ENCODE assay signal across 1 cellular context in genomic region chr15:74954515-74954914, GRCh38.
TF ChIP-seq lines count a peak whose summit lies in the region.

No MANE protein-coding gene starts in this region.

TF ChIP-seq in K562, 482 proteins besides CTCF, POLR2A, EP300 and RAD21 (continued from another document and continues in another):
- TF ChIP-seq, protein P1, sequence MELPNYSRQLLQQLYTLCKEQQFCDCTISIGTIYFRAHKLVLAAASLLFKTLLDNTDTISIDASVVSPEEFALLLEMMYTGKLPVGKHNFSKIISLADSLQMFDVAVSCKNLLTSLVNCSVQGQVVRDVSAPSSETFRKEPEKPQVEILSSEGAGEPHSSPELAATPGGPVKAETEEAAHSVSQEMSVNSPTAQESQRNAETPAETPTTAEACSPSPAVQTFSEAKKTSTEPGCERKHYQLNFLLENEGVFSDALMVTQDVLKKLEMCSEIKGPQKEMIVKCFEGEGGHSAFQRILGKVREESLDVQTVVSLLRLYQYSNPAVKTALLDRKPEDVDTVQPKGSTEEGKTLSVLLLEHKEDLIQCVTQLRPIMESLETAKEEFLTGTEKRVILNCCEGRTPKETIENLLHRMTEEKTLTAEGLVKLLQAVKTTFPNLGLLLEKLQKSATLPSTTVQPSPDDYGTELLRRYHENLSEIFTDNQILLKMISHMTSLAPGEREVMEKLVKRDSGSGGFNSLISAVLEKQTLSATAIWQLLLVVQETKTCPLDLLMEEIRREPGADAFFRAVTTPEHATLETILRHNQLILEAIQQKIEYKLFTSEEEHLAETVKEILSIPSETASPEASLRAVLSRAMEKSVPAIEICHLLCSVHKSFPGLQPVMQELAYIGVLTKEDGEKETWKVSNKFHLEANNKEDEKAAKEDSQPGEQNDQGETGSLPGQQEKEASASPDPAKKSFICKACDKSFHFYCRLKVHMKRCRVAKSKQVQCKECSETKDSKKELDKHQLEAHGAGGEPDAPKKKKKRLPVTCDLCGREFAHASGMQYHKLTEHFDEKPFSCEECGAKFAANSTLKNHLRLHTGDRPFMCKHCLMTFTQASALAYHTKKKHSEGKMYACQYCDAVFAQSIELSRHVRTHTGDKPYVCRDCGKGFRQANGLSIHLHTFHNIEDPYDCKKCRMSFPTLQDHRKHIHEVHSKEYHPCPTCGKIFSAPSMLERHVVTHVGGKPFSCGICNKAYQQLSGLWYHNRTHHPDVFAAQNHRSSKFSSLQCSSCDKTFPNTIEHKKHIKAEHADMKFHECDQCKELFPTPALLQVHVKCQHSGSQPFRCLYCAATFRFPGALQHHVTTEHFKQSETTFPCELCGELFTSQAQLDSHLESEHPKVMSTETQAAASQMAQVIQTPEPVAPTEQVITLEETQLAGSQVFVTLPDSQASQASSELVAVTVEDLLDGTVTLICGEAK (IDR thresholded peaks at IDR 0.05), result no peak
- TF ChIP-seq, protein P1 (CRISPR knock-in tag; IDR thresholded peaks at IDR 0.05), result no peak
- no peak for TF ChIP-seq PPARD (CRISPR knock-in tag; IDR thresholded peaks at IDR 0.05)
- no peak for TF ChIP-seq ZNF436 (CRISPR knock-in tag; IDR thresholded peaks at IDR 0.05)
- peak; percentile 28 for TF ChIP-seq TAF1 (IDR thresholded peaks at IDR 0.05; ENCODE audit: control insufficient read depth, extremely low read depth, insufficient read depth, low read length, severe bottlenecking)
- no peak for TF ChIP-seq ZNF778 (CRISPR knock-in tag; IDR thresholded peaks at IDR 0.05)
- TF ChIP-seq, protein P2, sequence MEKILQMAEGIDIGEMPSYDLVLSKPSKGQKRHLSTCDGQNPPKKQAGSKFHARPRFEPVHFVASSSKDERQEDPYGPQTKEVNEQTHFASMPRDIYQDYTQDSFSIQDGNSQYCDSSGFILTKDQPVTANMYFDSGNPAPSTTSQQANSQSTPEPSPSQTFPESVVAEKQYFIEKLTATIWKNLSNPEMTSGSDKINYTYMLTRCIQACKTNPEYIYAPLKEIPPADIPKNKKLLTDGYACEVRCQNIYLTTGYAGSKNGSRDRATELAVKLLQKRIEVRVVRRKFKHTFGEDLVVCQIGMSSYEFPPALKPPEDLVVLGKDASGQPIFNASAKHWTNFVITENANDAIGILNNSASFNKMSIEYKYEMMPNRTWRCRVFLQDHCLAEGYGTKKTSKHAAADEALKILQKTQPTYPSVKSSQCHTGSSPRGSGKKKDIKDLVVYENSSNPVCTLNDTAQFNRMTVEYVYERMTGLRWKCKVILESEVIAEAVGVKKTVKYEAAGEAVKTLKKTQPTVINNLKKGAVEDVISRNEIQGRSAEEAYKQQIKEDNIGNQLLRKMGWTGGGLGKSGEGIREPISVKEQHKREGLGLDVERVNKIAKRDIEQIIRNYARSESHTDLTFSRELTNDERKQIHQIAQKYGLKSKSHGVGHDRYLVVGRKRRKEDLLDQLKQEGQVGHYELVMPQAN (IDR thresholded peaks at IDR 0.05; ENCODE audit: borderline replicate concordance), result no peak
- TF ChIP-seq HMG20B (CRISPR knock-in tag; IDR thresholded peaks at IDR 0.05), result no peak; the same call in 1 of the 2 replicates
- TF ChIP-seq IFI16 (CRISPR knock-in tag; IDR thresholded peaks at IDR 0.05), result no peak
- TF ChIP-seq LCOR (CRISPR knock-in tag; IDR thresholded peaks at IDR 0.05), result peak; percentile 69
- TF ChIP-seq, protein P3, sequence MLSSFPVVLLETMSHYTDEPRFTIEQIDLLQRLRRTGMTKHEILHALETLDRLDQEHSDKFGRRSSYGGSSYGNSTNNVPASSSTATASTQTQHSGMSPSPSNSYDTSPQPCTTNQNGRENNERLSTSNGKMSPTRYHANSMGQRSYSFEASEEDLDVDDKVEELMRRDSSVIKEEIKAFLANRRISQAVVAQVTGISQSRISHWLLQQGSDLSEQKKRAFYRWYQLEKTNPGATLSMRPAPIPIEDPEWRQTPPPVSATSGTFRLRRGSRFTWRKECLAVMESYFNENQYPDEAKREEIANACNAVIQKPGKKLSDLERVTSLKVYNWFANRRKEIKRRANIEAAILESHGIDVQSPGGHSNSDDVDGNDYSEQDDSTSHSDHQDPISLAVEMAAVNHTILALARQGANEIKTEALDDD (IDR thresholded peaks at IDR 0.05), result no peak
- TF ChIP-seq CREBBP (IDR thresholded peaks at IDR 0.05; ENCODE audit: low read depth, low read length), result no peak
- no peak for TF ChIP-seq BMI1 (IDR thresholded peaks at IDR 0.05; ENCODE audit: low read length)
- peak; percentile 95 for TF ChIP-seq LEF1 (IDR thresholded peaks at IDR 0.05)
- TF ChIP-seq ZBTB26 (CRISPR knock-in tag; IDR thresholded peaks at IDR 0.05), result no peak
- no peak for TF ChIP-seq ZNF12 (CRISPR knock-in tag; IDR thresholded peaks at IDR 0.05)
- no peak for TF ChIP-seq TGIF2 (CRISPR knock-in tag; IDR thresholded peaks at IDR 0.05)
- peak; percentile 89 for TF ChIP-seq RNF2 (IDR thresholded peaks at IDR 0.05)
- TF ChIP-seq, protein P4, sequence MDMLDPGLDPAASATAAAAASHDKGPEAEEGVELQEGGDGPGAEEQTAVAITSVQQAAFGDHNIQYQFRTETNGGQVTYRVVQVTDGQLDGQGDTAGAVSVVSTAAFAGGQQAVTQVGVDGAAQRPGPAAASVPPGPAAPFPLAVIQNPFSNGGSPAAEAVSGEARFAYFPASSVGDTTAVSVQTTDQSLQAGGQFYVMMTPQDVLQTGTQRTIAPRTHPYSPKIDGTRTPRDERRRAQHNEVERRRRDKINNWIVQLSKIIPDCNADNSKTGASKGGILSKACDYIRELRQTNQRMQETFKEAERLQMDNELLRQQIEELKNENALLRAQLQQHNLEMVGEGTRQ (CRISPR knock-in tag; IDR thresholded peaks at IDR 0.05), result no peak
- no peak for TF ChIP-seq RHOXF2B (CRISPR knock-in tag; conservative IDR thresholded peaks at IDR 0.05)
- TF ChIP-seq, protein P5, sequence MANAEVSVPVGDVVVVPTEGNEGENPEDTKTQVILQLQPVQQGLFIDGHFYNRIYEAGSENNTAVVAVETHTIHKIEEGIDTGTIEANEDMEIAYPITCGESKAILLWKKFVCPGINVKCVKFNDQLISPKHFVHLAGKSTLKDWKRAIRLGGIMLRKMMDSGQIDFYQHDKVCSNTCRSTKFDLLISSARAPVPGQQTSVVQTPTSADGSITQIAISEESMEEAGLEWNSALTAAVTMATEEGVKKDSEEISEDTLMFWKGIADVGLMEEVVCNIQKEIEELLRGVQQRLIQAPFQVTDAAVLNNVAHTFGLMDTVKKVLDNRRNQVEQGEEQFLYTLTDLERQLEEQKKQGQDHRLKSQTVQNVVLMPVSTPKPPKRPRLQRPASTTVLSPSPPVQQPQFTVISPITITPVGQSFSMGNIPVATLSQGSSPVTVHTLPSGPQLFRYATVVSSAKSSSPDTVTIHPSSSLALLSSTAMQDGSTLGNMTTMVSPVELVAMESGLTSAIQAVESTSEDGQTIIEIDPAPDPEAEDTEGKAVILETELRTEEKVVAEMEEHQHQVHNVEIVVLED (CRISPR knock-in tag; IDR thresholded peaks at IDR 0.05), result 0 out of 2 replicates have a peak, but pooled peaks have one; percentile 22
- TF ChIP-seq CHD1 (IDR thresholded peaks at IDR 0.05; ENCODE audit: low read length), result no peak
- TF ChIP-seq, protein P6, sequence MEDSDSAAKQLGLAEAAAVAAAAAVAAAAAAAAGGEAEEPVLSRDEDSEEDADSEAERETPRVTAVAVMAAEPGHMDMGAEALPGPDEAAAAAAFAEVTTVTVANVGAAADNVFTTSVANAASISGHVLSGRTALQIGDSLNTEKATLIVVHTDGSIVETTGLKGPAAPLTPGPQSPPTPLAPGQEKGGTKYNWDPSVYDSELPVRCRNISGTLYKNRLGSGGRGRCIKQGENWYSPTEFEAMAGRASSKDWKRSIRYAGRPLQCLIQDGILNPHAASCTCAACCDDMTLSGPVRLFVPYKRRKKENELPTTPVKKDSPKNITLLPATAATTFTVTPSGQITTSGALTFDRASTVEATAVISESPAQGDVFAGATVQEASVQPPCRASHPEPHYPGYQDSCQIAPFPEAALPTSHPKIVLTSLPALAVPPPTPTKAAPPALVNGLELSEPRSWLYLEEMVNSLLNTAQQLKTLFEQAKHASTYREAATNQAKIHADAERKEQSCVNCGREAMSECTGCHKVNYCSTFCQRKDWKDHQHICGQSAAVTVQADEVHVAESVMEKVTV (CRISPR knock-in tag; IDR thresholded peaks at IDR 0.05), result no peak
- peak; percentile 86 for TF ChIP-seq RB1 (IDR thresholded peaks at IDR 0.05; ENCODE audit: low read depth)
- TF ChIP-seq MCM5 (IDR thresholded peaks at IDR 0.05; ENCODE audit: low read depth), result no peak
- TF ChIP-seq ZBTB43 (CRISPR knock-in tag; IDR thresholded peaks at IDR 0.05), result no peak
- TF ChIP-seq ZNF282 (CRISPR knock-in tag; IDR thresholded peaks at IDR 0.05), result no peak
- no peak for TF ChIP-seq ZBTB8A (IDR thresholded peaks at IDR 0.05; ENCODE audit: partially characterized antibody)
- TF ChIP-seq, protein P7, sequence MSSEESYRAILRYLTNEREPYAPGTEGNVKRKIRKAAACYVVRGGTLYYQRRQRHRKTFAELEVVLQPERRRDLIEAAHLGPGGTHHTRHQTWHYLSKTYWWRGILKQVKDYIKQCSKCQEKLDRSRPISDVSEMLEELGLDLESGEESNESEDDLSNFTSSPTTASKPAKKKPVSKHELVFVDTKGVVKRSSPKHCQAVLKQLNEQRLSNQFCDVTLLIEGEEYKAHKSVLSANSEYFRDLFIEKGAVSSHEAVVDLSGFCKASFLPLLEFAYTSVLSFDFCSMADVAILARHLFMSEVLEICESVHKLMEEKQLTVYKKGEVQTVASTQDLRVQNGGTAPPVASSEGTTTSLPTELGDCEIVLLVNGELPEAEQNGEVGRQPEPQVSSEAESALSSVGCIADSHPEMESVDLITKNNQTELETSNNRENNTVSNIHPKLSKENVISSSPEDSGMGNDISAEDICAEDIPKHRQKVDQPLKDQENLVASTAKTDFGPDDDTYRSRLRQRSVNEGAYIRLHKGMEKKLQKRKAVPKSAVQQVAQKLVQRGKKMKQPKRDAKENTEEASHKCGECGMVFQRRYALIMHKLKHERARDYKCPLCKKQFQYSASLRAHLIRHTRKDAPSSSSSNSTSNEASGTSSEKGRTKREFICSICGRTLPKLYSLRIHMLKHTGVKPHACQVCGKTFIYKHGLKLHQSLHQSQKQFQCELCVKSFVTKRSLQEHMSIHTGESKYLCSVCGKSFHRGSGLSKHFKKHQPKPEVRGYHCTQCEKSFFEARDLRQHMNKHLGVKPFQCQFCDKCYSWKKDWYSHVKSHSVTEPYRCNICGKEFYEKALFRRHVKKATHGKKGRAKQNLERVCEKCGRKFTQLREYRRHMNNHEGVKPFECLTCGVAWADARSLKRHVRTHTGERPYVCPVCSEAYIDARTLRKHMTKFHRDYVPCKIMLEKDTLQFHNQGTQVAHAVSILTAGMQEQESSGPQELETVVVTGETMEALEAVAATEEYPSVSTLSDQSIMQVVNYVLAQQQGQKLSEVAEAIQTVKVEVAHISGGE (CRISPR knock-in tag; IDR thresholded peaks at IDR 0.05), result peak in 1 of 3 experiments; percentile 86; a peak in 2 of 6 replicates
- TF ChIP-seq ZNF324 (CRISPR knock-in tag; IDR thresholded peaks at IDR 0.05), result no peak
- no peak for TF ChIP-seq RBM25 (IDR thresholded peaks at IDR 0.05; ENCODE audit: low read depth, low read length, severe bottlenecking)
- no peak for TF ChIP-seq HNRNPK (IDR thresholded peaks at IDR 0.05; ENCODE audit: low read depth, low read length, poor library complexity, severe bottlenecking)
- no peak for TF ChIP-seq KDM2B (CRISPR knock-in tag; IDR thresholded peaks at IDR 0.05)
- TF ChIP-seq HCFC1 (IDR thresholded peaks at IDR 0.05; ENCODE audit: low read depth, low read length), result 0 out of 2 replicates have a peak, but pooled peaks have one; percentile 18
- TF ChIP-seq E2F4 (CRISPR knock-in tag; IDR thresholded peaks at IDR 0.05; ENCODE audit: low read depth), result no peak
- TF ChIP-seq MECOM (CRISPR knock-in tag; IDR thresholded peaks at IDR 0.05), result no peak
